ENCODE assay signal across 11 cellular contexts in the genomic region with DNA sequence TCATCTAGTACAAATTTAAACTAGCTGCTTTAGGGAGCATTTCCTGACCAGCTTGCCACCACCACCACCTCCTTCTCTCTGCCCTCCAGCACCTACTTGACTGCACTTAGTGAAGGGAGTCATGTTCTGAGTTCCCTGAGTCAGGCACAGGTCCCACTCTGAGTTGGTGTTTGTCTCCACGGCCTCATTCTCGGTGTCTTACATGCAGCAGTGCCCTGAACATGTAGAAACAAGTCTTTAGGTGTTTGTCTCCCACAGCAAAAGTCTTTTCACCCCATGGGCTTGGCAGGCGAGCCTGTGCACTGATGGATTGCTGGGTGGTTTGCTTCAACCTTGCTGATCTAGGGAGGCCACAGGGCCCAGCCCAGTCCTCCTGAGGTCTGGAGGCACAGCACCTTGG. TPM values are rescaled to one million over a fixed set of nuclear protein-coding genes. Genes with fewer than 3 reads are reported as not detected.
DNase-seq lines count a peak whose midpoint lies in the region; ATAC-seq, FAIRE-seq and TF ChIP-seq lines count a peak whose summit lies in the region.
"Had no signal": no experiment of that assay in that cellular context is flagged by ENCODE, and none has a peak within 500 bp of the region (broad histone marks: within the 10 kb centered on the region; RNA-seq: fewer than 3 reads in every experiment).

No MANE protein-coding gene starts in this region.

- H3K36me3 ChIP-seq in BLaER1, result peaks cover 76% of the 10 kb centered on the region
- H3K36me3 ChIP-seq in astrocyte (ENCODE audit: insufficient read depth, low read length), result peaks cover 9% of the 10 kb centered on the region
- H3K36me3 ChIP-seq: thoracic aorta had no signal

- H3K4me1 Mint-ChIP-seq in HFFc6 (ENCODE audit: low read depth) (peaks cover 69% of the 10 kb centered on the region), astrocyte (ENCODE audit: low read depth, unreplicated experiment) (peaks cover 71% of the 10 kb centered on the region)
- peaks cover 74 to 78% of the 10 kb centered on the region in 2 donors for H3K4me1 Mint-ChIP-seq in natural killer cell treated with Interleukin-12 subunit alpha and Interleukin-12 subunit beta and Interleukin-15 and Interleukin-18, amount 100 ng/mL, for 72 hours (ENCODE audit: low read depth in 2 of 2)

- H3K4me1 ChIP-seq in BLaER1 (peaks cover 91% of the 10 kb centered on the region), astrocyte (ENCODE audit: insufficient read depth, low read length) (peaks cover 41% of the 10 kb centered on the region)

- no peak overlapping the region for H2AFZ ChIP-seq in astrocyte (ENCODE audit: low read depth, low read length)

- TF ChIP-seq CTCF in HFFc6 (IDR thresholded peaks at IDR 0.05) (no peak), astrocyte (IDR thresholded peaks at IDR 0.05; ENCODE audit: insufficient read depth, low read depth, low read length) (no peak)

- peak overlapping the region; percentile 59 for H3K27ac ChIP-seq in BLaER1
- peak overlapping the region; percentile 74 for H3K27ac ChIP-seq in astrocyte (ENCODE audit: low read depth, low read length)
- H3K27ac ChIP-seq: thoracic aorta had no signal

- peaks cover 69% of the 10 kb centered on the region for H4K20me1 ChIP-seq in BLaER1
- peaks cover 69% of the 10 kb centered on the region for H4K20me1 ChIP-seq in astrocyte (ENCODE audit: insufficient read depth, low read length)

- H3K27me3 ChIP-seq in BLaER1 (no peaks in the 10 kb centered on the region), astrocyte (ENCODE audit: insufficient read depth, low read length) (no peaks in the 10 kb centered on the region)

- H3K27ac Mint-ChIP-seq in HFFc6 (peak overlapping the region; percentile 77), astrocyte (ENCODE audit: unreplicated experiment) (no peak overlapping the region)
- peak overlapping the region; percentile 75 to 95 for H3K27ac Mint-ChIP-seq in natural killer cell treated with Interleukin-12 subunit alpha and Interleukin-12 subunit beta and Interleukin-15 and Interleukin-18, amount 100 ng/mL, for 72 hours

- H3K4me3 Mint-ChIP-seq in HFFc6 (no peak overlapping the region; the same call in 1 of the 2 replicates), astrocyte (ENCODE audit: unreplicated experiment) (no peak overlapping the region)
- peak overlapping the region; percentile 59 for H3K4me3 Mint-ChIP-seq in natural killer cell treated with Interleukin-12 subunit alpha and Interleukin-12 subunit beta and Interleukin-15 and Interleukin-18, amount 100 ng/mL, for 72 hours

- H3K9me3 Mint-ChIP-seq in HFFc6 (no peaks in the 10 kb centered on the region), astrocyte (ENCODE audit: unreplicated experiment) (no peaks in the 10 kb centered on the region)
- no peaks in the 10 kb centered on the region for H3K9me3 Mint-ChIP-seq in natural killer cell treated with Interleukin-12 subunit alpha and Interleukin-12 subunit beta and Interleukin-15 and Interleukin-18, amount 100 ng/mL, for 72 hours

- H3K9me3 ChIP-seq in BLaER1 (peaks cover 10% of the 10 kb centered on the region), astrocyte (ENCODE audit: insufficient read depth, low read depth, low read length) (no peaks in the 10 kb centered on the region)
- H3K9me3 ChIP-seq: thoracic aorta had no signal

- H3K36me3 Mint-ChIP-seq in HFFc6 (ENCODE audit: low read depth) (peaks cover 16% of the 10 kb centered on the region), astrocyte (ENCODE audit: low read depth, unreplicated experiment) (peaks cover 14% of the 10 kb centered on the region)
- H3K36me3 Mint-ChIP-seq in natural killer cell treated with Interleukin-12 subunit alpha and Interleukin-12 subunit beta and Interleukin-15 and Interleukin-18, amount 100 ng/mL, for 72 hours, result no peaks in the 10 kb centered on the region

- H3K4me2 ChIP-seq in BLaER1 (peak overlapping the region; percentile 96), astrocyte (ENCODE audit: low read length) (peak overlapping the region; percentile 36)

- H3K27me3 Mint-ChIP-seq in HFFc6 (ENCODE audit: insufficient read depth) (peaks cover 3% of the 10 kb centered on the region; the same call in 1 of the 2 replicates), astrocyte (ENCODE audit: low read depth, unreplicated experiment) (no peaks in the 10 kb centered on the region)
- H3K27me3 Mint-ChIP-seq in natural killer cell treated with Interleukin-12 subunit alpha and Interleukin-12 subunit beta and Interleukin-15 and Interleukin-18, amount 100 ng/mL, for 72 hours, result no peaks in the 10 kb centered on the region

- H3K9ac ChIP-seq in BLaER1, result peak overlapping the region; percentile 57; the same call in 1 of the 2 replicates
- H3K9ac ChIP-seq in astrocyte (ENCODE audit: low read length), result no peak overlapping the region

- DNase-seq in HFFc6 (no peak), astrocyte (ENCODE audit: low read depth) (no peak), SIG-M5 treated with dmso at 0.1 percent for 504 hours (lab: John Stamatoyannopoulos, UW; ENCODE audit: unreplicated experiment) (no peak)
- no peak for DNase-seq in natural killer cell treated with Interleukin-12 subunit alpha and Interleukin-12 subunit beta and Interleukin-15 and Interleukin-18, amount 100 ng/mL, for 72 hours (ENCODE audit: low spot score)
- DNase-seq: left ventricle myocardium superior, PC-3 had no signal

- no peak for FAIRE-seq in astrocyte (lab: Jason Lieb, UNC)

- H3K79me2 ChIP-seq in astrocyte (ENCODE audit: insufficient read depth, low read length), result peaks cover 96% of the 10 kb centered on the region

- H3K4me3 ChIP-seq in BLaER1, result no peak overlapping the region
- H3K4me3 ChIP-seq in astrocyte (ENCODE audit: insufficient read depth, low read depth, low read length), result no peak overlapping the region
- H3K4me3 ChIP-seq: thoracic aorta had no signal

- ATAC-seq in natural killer cell treated with Interleukin-12 subunit alpha and Interleukin-12 subunit beta and Interleukin-15 and Interleukin-18, amount 100 ng/mL, for 72 hours, result peak; percentile 34 to 67
- ATAC-seq in HG03432 (IDR thresholded peaks at IDR 0.05; ENCODE audit: unreplicated experiment), result no peak
- ATAC-seq in HG02852 (IDR thresholded peaks at IDR 0.05; ENCODE audit: unreplicated experiment), result no peak
- ATAC-seq in HG03439 (IDR thresholded peaks at IDR 0.05; ENCODE audit: unreplicated experiment), result no peak
- ATAC-seq: left ventricle myocardium superior, PC-3 had no signal

RNA-seq across cellular contexts. Expression of a gene that starts 16.9 kb away (rescaled TPM):
- total RNA-seq in HFFc6 (2021; fragmentation: NEBNext Ultra II Directional; extraction: Animal tissue kit (Norgen Biotek cat#: 25700)), result 10 to 100 TPM; 72.9 to 96.2 (median 84.5) TPM
- 134 and 140 TPM in 2 replicates for total RNA-seq in astrocyte
- 10 to 100 TPM; 56.5 to 76.6 TPM for total RNA-seq in natural killer cell treated with Interleukin-12 subunit alpha and Interleukin-12 subunit beta and Interleukin-15 and Interleukin-18, amount 100 ng/mL, for 72 hours
- total RNA-seq: PC-3 had no signal

Comparison
In these comparisons a context has a peak if more than half of its experiments do, and no peak if none do; other contexts are left out.
1. ATAC-seq: peak in natural killer cell treated with Interleukin-12 subunit alpha and Interleukin-12 subunit beta and Interleukin-15 and Interleukin-18, amount 100 ng/mL, for 72 hours (2 of 2); none in HG03432 (single experiment), HG02852 (single experiment) and HG03439 (single experiment).